ENCODE assay signal across 2 cellular contexts in the genomic region with DNA sequence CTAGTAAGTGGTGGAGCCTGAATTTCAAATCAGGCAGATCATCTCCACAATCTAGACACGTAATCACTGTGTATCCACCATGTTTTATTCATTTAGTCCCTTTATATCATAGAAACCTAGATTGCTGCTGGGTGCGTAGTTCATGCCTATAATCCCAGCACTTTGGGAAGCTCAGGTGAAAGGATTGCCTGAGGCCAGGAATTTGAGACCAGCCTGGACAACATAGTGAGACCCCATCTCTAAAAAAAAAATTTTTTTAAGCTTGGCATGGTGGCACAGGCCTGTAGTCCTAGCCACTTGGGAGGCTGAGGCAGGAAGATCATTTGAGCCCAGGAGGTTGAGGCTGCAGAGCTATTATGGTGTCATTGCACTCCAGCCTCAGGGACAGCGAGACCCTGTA.
TF ChIP-seq lines count a peak whose summit lies in the region.

No MANE protein-coding gene starts in this region.

TF ChIP-seq in HepG2, 621 proteins besides CTCF, POLR2A, EP300 and RAD21:
- 0 out of 2 replicates have a peak, but pooled peaks have one; percentile 29 for TF ChIP-seq ZNF121 (CRISPR knock-in tag; IDR thresholded peaks at IDR 0.05)
- TF ChIP-seq, protein P1, sequence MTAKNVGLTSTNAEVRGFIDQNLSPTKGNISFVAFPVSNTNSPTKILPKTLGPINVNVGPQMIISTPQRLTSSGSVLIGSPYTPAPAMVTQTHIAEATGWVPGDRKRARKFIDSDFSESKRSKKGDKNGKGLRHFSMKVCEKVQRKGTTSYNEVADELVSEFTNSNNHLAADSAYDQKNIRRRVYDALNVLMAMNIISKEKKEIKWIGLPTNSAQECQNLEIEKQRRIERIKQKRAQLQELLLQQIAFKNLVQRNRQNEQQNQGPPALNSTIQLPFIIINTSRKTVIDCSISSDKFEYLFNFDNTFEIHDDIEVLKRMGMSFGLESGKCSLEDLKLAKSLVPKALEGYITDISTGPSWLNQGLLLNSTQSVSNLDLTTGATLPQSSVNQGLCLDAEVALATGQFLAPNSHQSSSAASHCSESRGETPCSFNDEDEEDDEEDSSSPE (CRISPR knock-in tag; IDR thresholded peaks at IDR 0.05), result no peak
TF ChIP-seq in HepG2: peak in this region for 1.

TF ChIP-seq in K562, 482 proteins besides CTCF, POLR2A, EP300 and RAD21:
- peak; percentile 50 for TF ChIP-seq RBM25 (IDR thresholded peaks at IDR 0.05; ENCODE audit: low read depth, low read length, severe bottlenecking)
- peak; percentile 89 for TF ChIP-seq ZNF121 (CRISPR knock-in tag; conservative IDR thresholded peaks at IDR 0.05)
- TF ChIP-seq FOSL1 (tag; conservative IDR thresholded peaks at IDR 0.05), result no peak
- no peak for TF ChIP-seq TAF9B (IDR thresholded peaks at IDR 0.05; ENCODE audit: partially characterized antibody)
